ENCODE assay signal across 1 cellular context in the genomic region with DNA sequence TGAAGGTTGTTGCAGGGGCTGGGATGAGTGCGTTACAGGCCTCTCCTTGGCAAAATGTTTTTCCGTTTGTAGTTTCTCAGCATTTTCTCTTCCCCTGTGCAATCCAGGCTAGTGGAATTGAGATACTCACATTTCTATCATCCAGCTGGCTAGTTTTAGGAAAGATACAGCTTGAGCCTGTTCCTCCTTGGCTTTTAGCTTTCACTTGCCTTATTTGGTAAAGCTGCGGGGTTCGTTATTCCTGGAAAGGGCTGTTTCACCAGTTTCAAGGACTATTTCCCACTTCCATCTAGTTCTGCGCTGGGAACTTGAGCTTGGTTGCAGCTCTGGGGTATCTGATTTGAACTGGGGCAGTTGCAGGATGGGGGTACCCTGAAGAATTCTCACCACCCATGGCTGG.
TF ChIP-seq lines count a peak whose summit lies in the region.

No MANE protein-coding gene starts in this region.

TF ChIP-seq in liver, 16 proteins besides CTCF, POLR2A, EP300 and RAD21 (continued from another document):
- TF ChIP-seq, protein P1, sequence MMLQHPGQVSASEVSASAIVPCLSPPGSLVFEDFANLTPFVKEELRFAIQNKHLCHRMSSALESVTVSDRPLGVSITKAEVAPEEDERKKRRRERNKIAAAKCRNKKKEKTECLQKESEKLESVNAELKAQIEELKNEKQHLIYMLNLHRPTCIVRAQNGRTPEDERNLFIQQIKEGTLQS (IDR thresholded peaks at IDR 0.05) = no peak
- TF ChIP-seq, protein P2, sequence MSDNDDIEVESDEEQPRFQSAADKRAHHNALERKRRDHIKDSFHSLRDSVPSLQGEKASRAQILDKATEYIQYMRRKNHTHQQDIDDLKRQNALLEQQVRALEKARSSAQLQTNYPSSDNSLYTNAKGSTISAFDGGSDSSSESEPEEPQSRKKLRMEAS (IDR thresholded peaks at IDR 0.05) = no peak
